ENCODE assay signal across 9 cellular contexts in genomic region chrX:153554519-153555167, GRCh38. TPM values are rescaled to one million over a fixed set of nuclear protein-coding genes. Genes with fewer than 3 reads are reported as not detected.
DNase-seq lines count a peak whose midpoint lies in the region; TF ChIP-seq lines count a peak whose summit lies in the region.
"Had no signal": no experiment of that assay in that cellular context is flagged by ENCODE, and none has a peak within 500 bp of the region (broad histone marks: within the 10 kb centered on the region; RNA-seq: fewer than 3 reads in every experiment).

No MANE protein-coding gene starts in this region.

- no peak overlapping the region for H3K4me3 ChIP-seq in GM12875 (ENCODE audit: low read depth, low read length)

- intact Hi-C loops in activated CD4-positive, alpha-beta memory T cell treated with anti-CD3 and anti-CD28 coated beads for 36 hours (cut with micrococcal nuclease) = loop anchor here (1.0 to 5.0 kb wide), 2 partner anchors 93 to 113 kb away; partner anchors contain the start of gene DUSP9

- peak; percentile 82 for TF ChIP-seq CTCF in GM12875 (IDR thresholded peaks at IDR 0.05; ENCODE audit: borderline replicate concordance, insufficient read depth, low read depth, low read length)

- no peaks in the 10 kb centered on the region for H3K36me3 Mint-ChIP-seq in activated CD4-positive, alpha-beta memory T cell treated with anti-CD3 and anti-CD28 coated beads for 36 hours

- CTCF ChIA-PET in activated CD4-positive, alpha-beta memory T cell treated with anti-CD3 and anti-CD28 coated beads for 36 hours (lab: Charles Lee) = interaction anchor here (0.6 to 5.3 kb wide), 11 partner anchors 10 to 154 kb away, joined by 3 to 49 read pairs (median 5); partner anchors contain the start of gene DUSP9

- DNase-seq in AG08395 (ENCODE audit: low spot score) (peak; percentile 70), NCI-H2227 (lab: John Stamatoyannopoulos, UW; ENCODE audit: unreplicated experiment) (peak; percentile 60), ecto neural progenitor cell (ENCODE audit: low spot score) (peak; percentile 76), medulla oblongata (ENCODE audit: extremely low spot score) (peak; percentile 86), OCI-M2 (lab: John Stamatoyannopoulos, UW; ENCODE audit: unreplicated experiment) (no peak)
- peak; percentile 70 for DNase-seq in activated CD4-positive, alpha-beta memory T cell treated with anti-CD3 and anti-CD28 coated beads for 36 hours
- peak; percentile 29 for DNase-seq in stimulated activated CD8-positive, alpha-beta memory T cell treated with anti-CD3 and anti-CD28 coated beads, Interleukin-4, amount 100 ng/mL, for 24 hours (ENCODE audit: low read depth)

- no peak overlapping the region for H3K27ac Mint-ChIP-seq in activated CD4-positive, alpha-beta memory T cell treated with anti-CD3 and anti-CD28 coated beads for 36 hours

- no peaks in the 10 kb centered on the region for H3K9me3 Mint-ChIP-seq in activated CD4-positive, alpha-beta memory T cell treated with anti-CD3 and anti-CD28 coated beads for 36 hours

- no peaks in the 10 kb centered on the region for H3K27me3 Mint-ChIP-seq in activated CD4-positive, alpha-beta memory T cell treated with anti-CD3 and anti-CD28 coated beads for 36 hours

- POLR2A ChIA-PET in activated CD4-positive, alpha-beta memory T cell treated with anti-CD3 and anti-CD28 coated beads for 36 hours (lab: Charles Lee) = no interaction called here

- no peak overlapping the region for H3K4me3 Mint-ChIP-seq in activated CD4-positive, alpha-beta memory T cell treated with anti-CD3 and anti-CD28 coated beads for 36 hours

- H3K4me1 Mint-ChIP-seq in activated CD4-positive, alpha-beta memory T cell treated with anti-CD3 and anti-CD28 coated beads for 36 hours (ENCODE audit: low read depth) = no peaks in the 10 kb centered on the region

RNA-seq across cellular contexts. Expression of gene ATP2B3, which starts 37.2 kb away (rescaled TPM):
- total RNA-seq in activated CD4-positive, alpha-beta memory T cell treated with anti-CD3 and anti-CD28 coated beads for 36 hours = not detected
- total RNA-seq: pulmonary artery endothelial cell had no signal

RNA-seq across cellular contexts. Expression of gene CCNQ, which starts 44.3 kb away (rescaled TPM):
- total RNA-seq in activated CD4-positive, alpha-beta memory T cell treated with anti-CD3 and anti-CD28 coated beads for 36 hours = 10 to 100 TPM; 18.1 to 18.9 TPM

RNA-seq across cellular contexts. Expression of gene BGN, which starts 59.9 kb away (rescaled TPM):
- total RNA-seq in activated CD4-positive, alpha-beta memory T cell treated with anti-CD3 and anti-CD28 coated beads for 36 hours = not detected
